Comparison of ENCODE assay signal across 28 cellular contexts in genomic region chr3:140758791-140759444, GRCh38.
DNase-seq lines count a peak whose midpoint lies in the region; ATAC-seq, FAIRE-seq and TF ChIP-seq lines count a peak whose summit lies in the region.
"Had no signal": no experiment of that assay in that cellular context is flagged by ENCODE, and none has a peak within 500 bp of the region (broad histone marks: within the 10 kb centered on the region; RNA-seq: fewer than 3 reads in every experiment).

No MANE protein-coding gene starts in this region.

- DNase-seq in activated CD4-positive, alpha-beta T cell treated with anti-CD3 and anti-CD28 coated beads, Interleukin-2, amount 10 ng/mL, durations not matched to agents 7 days and 5 days: no peak
- no peak for DNase-seq in activated CD4-positive, alpha-beta T cell treated with anti-CD3 and anti-CD28 coated beads, Interleukin-2, amount 10 ng/mL, durations not matched to agents 24 days and 14 days
- DNase-seq in GM12892 (ENCODE audit: insufficient read length) (no peak), RPMI8226 (peak; percentile 14), myocyte (ENCODE audit: low read depth) (peak; percentile 51), NCI-H345 (lab: John Stamatoyannopoulos, UW) (no peak)
- DNase-seq: 8988T, ACHN, BE2C, DMS153, DND-41, MV-4-11, NCI-H1105, NCI-H1436 treated with DMSO at 0.1 percent for 48 hours, NCI-H187 treated with DMSO at 0.1 percent for 48 hours, NCI-H2171 treated with DMSO at 0.1 percent for 48 hours, NCI-H446, NCI-H524 treated with DMSO at 0.1 percent for 48 hours, NCI-H774, PC-3, SJCRH30 had no signal

- POLR2A ChIA-PET in activated CD4-positive, alpha-beta T cell treated with anti-CD3 and anti-CD28 coated beads, Interleukin-2, amount 10 ng/mL, durations not matched to agents 7 days and 5 days (lab: Charles Lee): no interaction called here

- H3K27ac Mint-ChIP-seq in activated CD4-positive, alpha-beta T cell treated with anti-CD3 and anti-CD28 coated beads, Interleukin-2, amount 10 ng/mL, durations not matched to agents 7 days and 5 days: peak overlapping the region; percentile 67
- H3K27ac Mint-ChIP-seq in activated CD4-positive, alpha-beta T cell treated with anti-CD3 and anti-CD28 coated beads, Interleukin-2, amount 10 ng/mL, durations not matched to agents 24 days and 14 days: no peak overlapping the region
- H3K27ac Mint-ChIP-seq: CD14-positive monocyte, IgD-negative memory B cell had no signal

- CTCF ChIA-PET in activated CD4-positive, alpha-beta T cell treated with anti-CD3 and anti-CD28 coated beads, Interleukin-2, amount 10 ng/mL, durations not matched to agents 7 days and 5 days (lab: Charles Lee): interaction anchor here (0.5 kb wide), 1 partner anchor 8 kb away, joined by 3 read pairs; no protein-coding TSS in a partner anchor

- no peak overlapping the region for H3K4me3 Mint-ChIP-seq in activated CD4-positive, alpha-beta T cell treated with anti-CD3 and anti-CD28 coated beads, Interleukin-2, amount 10 ng/mL, durations not matched to agents 7 days and 5 days
- H3K4me3 Mint-ChIP-seq in activated CD4-positive, alpha-beta T cell treated with anti-CD3 and anti-CD28 coated beads, Interleukin-2, amount 10 ng/mL, durations not matched to agents 24 days and 14 days: no peak overlapping the region
- H3K4me3 Mint-ChIP-seq: CD14-positive monocyte had no signal

- peaks cover 48% of the 10 kb centered on the region for H3K4me1 Mint-ChIP-seq in activated CD4-positive, alpha-beta T cell treated with anti-CD3 and anti-CD28 coated beads, Interleukin-2, amount 10 ng/mL, durations not matched to agents 7 days and 5 days
- H3K4me1 Mint-ChIP-seq in activated CD4-positive, alpha-beta T cell treated with anti-CD3 and anti-CD28 coated beads, Interleukin-2, amount 10 ng/mL, durations not matched to agents 24 days and 14 days: peaks cover 19% of the 10 kb centered on the region

- H3K9me3 Mint-ChIP-seq in activated CD4-positive, alpha-beta T cell treated with anti-CD3 and anti-CD28 coated beads, Interleukin-2, amount 10 ng/mL, durations not matched to agents 7 days and 5 days: no peaks in the 10 kb centered on the region
- no peaks in the 10 kb centered on the region for H3K9me3 Mint-ChIP-seq in activated CD4-positive, alpha-beta T cell treated with anti-CD3 and anti-CD28 coated beads, Interleukin-2, amount 10 ng/mL, durations not matched to agents 24 days and 14 days

- peaks cover 8% of the 10 kb centered on the region for H3K27me3 Mint-ChIP-seq in activated CD4-positive, alpha-beta T cell treated with anti-CD3 and anti-CD28 coated beads, Interleukin-2, amount 10 ng/mL, durations not matched to agents 7 days and 5 days
- no peaks in the 10 kb centered on the region for H3K27me3 Mint-ChIP-seq in activated CD4-positive, alpha-beta T cell treated with anti-CD3 and anti-CD28 coated beads, Interleukin-2, amount 10 ng/mL, durations not matched to agents 24 days and 14 days

- intact Hi-C loops in activated CD4-positive, alpha-beta T cell treated with anti-CD3 and anti-CD28 coated beads, Interleukin-2, amount 10 ng/mL, durations not matched to agents 24 days and 14 days (cut with micrococcal nuclease): no loop called here

- peak; percentile 77 for FAIRE-seq in GM12892 (lab: Jason Lieb, UNC)

- TF ChIP-seq POLR2A in GM12892 (IDR thresholded peaks at IDR 0.05; ENCODE audit: low read depth, low read length): no peak

- no peak for ATAC-seq in HG03175 (IDR thresholded peaks at IDR 0.05; ENCODE audit: unreplicated experiment)
- ATAC-seq in GM18867 (IDR thresholded peaks at IDR 0.05; ENCODE audit: unreplicated experiment): no peak
- ATAC-seq: HCT116, PC-3, Right ventricle myocardium inferior, SK-N-SH treated with all-trans-retinoic acid at 6 μM for 48 hours had no signal

- H3K36me3 Mint-ChIP-seq in activated CD4-positive, alpha-beta T cell treated with anti-CD3 and anti-CD28 coated beads, Interleukin-2, amount 10 ng/mL, durations not matched to agents 7 days and 5 days (ENCODE audit: low read depth): no peaks in the 10 kb centered on the region
- no peaks in the 10 kb centered on the region for H3K36me3 Mint-ChIP-seq in activated CD4-positive, alpha-beta T cell treated with anti-CD3 and anti-CD28 coated beads, Interleukin-2, amount 10 ng/mL, durations not matched to agents 24 days and 14 days (ENCODE audit: low read depth)
- H3K36me3 Mint-ChIP-seq: CD14-positive monocyte, IgD-negative memory B cell had no signal

Comparison
In these comparisons a context has a peak if more than half of its experiments do, and no peak if none do; other contexts are left out.
1. DNase-seq: peak in RPMI8226 (single experiment) and myocyte (single experiment); none in activated CD4-positive, alpha-beta T cell treated with anti-CD3 and anti-CD28 coated beads, Interleukin-2, amount 10 ng/mL, durations not matched to agents 7 days and 5 days (single experiment), activated CD4-positive, alpha-beta T cell treated with anti-CD3 and anti-CD28 coated beads, Interleukin-2, amount 10 ng/mL, durations not matched to agents 24 days and 14 days (single experiment), GM12892 (single experiment) and NCI-H345 (single experiment).